In genomic region chr12:65996146-65996545, GRCh38 we compare ENCODE assay signal across 2 cellular contexts.
TF ChIP-seq lines count a peak whose summit lies in the region.

No MANE protein-coding gene starts in this region.

TF ChIP-seq in SK-N-SH, 30 proteins besides CTCF, POLR2A, EP300 and RAD21 (continued from another document):
- TF ChIP-seq USF2 (IDR thresholded peaks at IDR 0.05; ENCODE audit: borderline replicate concordance, low read depth, low read length) (no peak), FOSL2 (IDR thresholded peaks at IDR 0.05; ENCODE audit: borderline replicate concordance, low read depth) (no peak), TEAD4 (IDR thresholded peaks at IDR 0.05; ENCODE audit: borderline replicate concordance, insufficient read depth) (no peak), SIN3A (IDR thresholded peaks at IDR 0.05; ENCODE audit: borderline replicate concordance, low read depth, low read length) (no peak), EZH2phosphoT487 (IDR thresholded peaks at IDR 0.05; ENCODE audit: borderline replicate concordance, low read depth) (no peak), NRF1 (IDR thresholded peaks at IDR 0.05; ENCODE audit: low read depth, low read length) (no peak)

TF ChIP-seq in SK-N-SH treated with all-trans-retinoic acid at 6 μM for 48 hours, 23 proteins besides CTCF, POLR2A, EP300 and RAD21 (continued from another document):
- TF ChIP-seq ESRRG (CRISPR knock-in tag; IDR thresholded peaks at IDR 0.05) (no peak), ZNF565 (CRISPR knock-in tag; conservative IDR thresholded peaks at IDR 0.05; ENCODE audit: low read depth) (no peak), TOX (CRISPR knock-in tag; IDR thresholded peaks at IDR 0.05; ENCODE audit: borderline replicate concordance) (no peak), PATZ1 (CRISPR knock-in tag; IDR thresholded peaks at IDR 0.05; ENCODE audit: borderline replicate concordance) (no peak), ZNF70 (CRISPR knock-in tag; IDR thresholded peaks at IDR 0.05) (no peak), ZNF8 (CRISPR knock-in tag; IDR thresholded peaks at IDR 0.05) (no peak), PPARA (CRISPR knock-in tag; IDR thresholded peaks at IDR 0.05; ENCODE audit: borderline replicate concordance) (no peak)
